Comparison of ENCODE assay signal across 8 cellular contexts in the genomic region with DNA sequence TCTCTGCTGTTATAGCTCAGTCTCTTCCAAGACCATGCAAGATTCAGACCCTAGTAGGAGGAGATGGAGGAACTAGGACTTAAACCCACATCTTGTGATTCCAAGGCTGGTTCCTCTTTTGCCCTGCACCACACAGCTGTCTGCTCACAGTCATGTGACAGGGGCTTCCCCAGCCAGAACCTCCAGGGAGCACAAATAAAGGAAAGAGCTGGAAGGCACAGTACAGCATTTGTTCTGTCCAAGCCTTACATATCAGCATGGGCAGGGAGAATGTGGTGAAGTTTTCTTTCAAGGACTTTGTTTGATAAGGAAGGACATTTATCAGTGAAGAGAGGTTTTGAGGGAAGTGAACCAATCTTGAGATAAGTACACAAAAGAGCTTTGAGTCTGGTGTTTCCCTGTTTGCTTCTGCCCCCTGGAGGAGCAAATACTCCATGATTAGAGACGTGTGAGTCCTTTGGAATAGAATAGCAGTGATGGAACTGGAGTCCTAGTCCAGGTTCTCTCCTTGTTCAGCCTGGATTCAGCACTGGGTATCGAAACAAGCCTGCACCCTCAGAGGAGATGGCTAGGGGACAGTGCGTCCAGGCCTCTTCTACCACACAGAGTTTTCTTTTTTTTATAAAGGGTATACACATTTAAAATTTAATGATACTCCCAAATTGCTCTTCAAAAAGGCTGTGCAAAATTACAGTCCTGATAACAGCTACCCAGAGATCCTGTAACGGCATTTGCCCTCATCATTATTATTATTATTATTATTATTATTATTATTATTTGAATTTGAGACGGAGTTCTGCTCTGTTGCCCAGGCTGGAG.
DNase-seq lines count a peak whose midpoint lies in the region; ATAC-seq and TF ChIP-seq lines count a peak whose summit lies in the region.

No MANE protein-coding gene starts in this region.

- H3K9me3 Mint-ChIP-seq in T-helper 2 cell treated with Interferon-gamma antibody and Interleukin-4, amounts not matched to agents 5 μg/mL and 100 μg/mL, for 36 hours = no peaks in the 10 kb centered on the region
- H3K9me3 Mint-ChIP-seq in stimulated activated memory B cell treated with anti-CD40 and anti-IgM and Interleukin-4, amounts not matched to agents 10 μg/mL and 1 μg/mL and 100 μg/mL, for 72 hours = no peaks in the 10 kb centered on the region

- H3K27ac Mint-ChIP-seq in T-helper 2 cell treated with Interferon-gamma antibody and Interleukin-4, amounts not matched to agents 5 μg/mL and 100 μg/mL, for 36 hours = peak overlapping the region; percentile 77
- peak overlapping the region; percentile 78 for H3K27ac Mint-ChIP-seq in stimulated activated memory B cell treated with anti-CD40 and anti-IgM and Interleukin-4, amounts not matched to agents 10 μg/mL and 1 μg/mL and 100 μg/mL, for 72 hours

- no peak overlapping the region for H3K4me3 Mint-ChIP-seq in T-helper 2 cell treated with Interferon-gamma antibody and Interleukin-4, amounts not matched to agents 5 μg/mL and 100 μg/mL, for 36 hours
- H3K4me3 Mint-ChIP-seq in stimulated activated memory B cell treated with anti-CD40 and anti-IgM and Interleukin-4, amounts not matched to agents 10 μg/mL and 1 μg/mL and 100 μg/mL, for 72 hours = peak overlapping the region; percentile 35

- ATAC-seq in GM18498 (IDR thresholded peaks at IDR 0.05; ENCODE audit: unreplicated experiment) = peak; percentile 94
- peak; percentile 94 for ATAC-seq in HG02870 (IDR thresholded peaks at IDR 0.05; ENCODE audit: unreplicated experiment)
- peak; percentile 98 for ATAC-seq in stimulated activated memory B cell treated with anti-CD40 and anti-IgM and Interleukin-4, amounts not matched to agents 10 μg/mL and 1 μg/mL and 100 μg/mL, for 72 hours

- TF ChIP-seq CTCF in choroid plexus epithelial cell (conservative IDR thresholded peaks at IDR 0.05; ENCODE audit: low read depth, low read length) = peak; percentile 80

- peaks cover 9% of the 10 kb centered on the region for H3K4me1 Mint-ChIP-seq in T-helper 2 cell treated with Interferon-gamma antibody and Interleukin-4, amounts not matched to agents 5 μg/mL and 100 μg/mL, for 36 hours (ENCODE audit: low read depth)
- peaks cover 53% of the 10 kb centered on the region for H3K4me1 Mint-ChIP-seq in stimulated activated memory B cell treated with anti-CD40 and anti-IgM and Interleukin-4, amounts not matched to agents 10 μg/mL and 1 μg/mL and 100 μg/mL, for 72 hours

- H3K36me3 Mint-ChIP-seq in T-helper 2 cell treated with Interferon-gamma antibody and Interleukin-4, amounts not matched to agents 5 μg/mL and 100 μg/mL, for 36 hours (ENCODE audit: low read depth) = peaks cover 50% of the 10 kb centered on the region
- peaks cover 68% of the 10 kb centered on the region for H3K36me3 Mint-ChIP-seq in stimulated activated memory B cell treated with anti-CD40 and anti-IgM and Interleukin-4, amounts not matched to agents 10 μg/mL and 1 μg/mL and 100 μg/mL, for 72 hours

- DNase-seq in AML-193 (lab: John Stamatoyannopoulos, UW) (peak; percentile 92 to 93), NCI-H1436 treated with DMSO at 0.1 percent for 48 hours (lab: John Stamatoyannopoulos, UW) (peak; percentile 20), choroid plexus epithelial cell (ENCODE audit: low read depth) (peak; percentile 91), left kidney (ENCODE audit: low read depth, low spot score) (peak; percentile 89)
- peak; percentile 35 for DNase-seq in T-helper 2 cell treated with Interferon-gamma antibody and Interleukin-4, amounts not matched to agents 5 μg/mL and 100 μg/mL, for 36 hours (ENCODE audit: low spot score)

- H3K4me3 ChIP-seq in choroid plexus epithelial cell (ENCODE audit: low read depth, low read length) = no peak overlapping the region

- no peaks in the 10 kb centered on the region for H3K27me3 Mint-ChIP-seq in T-helper 2 cell treated with Interferon-gamma antibody and Interleukin-4, amounts not matched to agents 5 μg/mL and 100 μg/mL, for 36 hours (ENCODE audit: low read depth)
- no peaks in the 10 kb centered on the region for H3K27me3 Mint-ChIP-seq in stimulated activated memory B cell treated with anti-CD40 and anti-IgM and Interleukin-4, amounts not matched to agents 10 μg/mL and 1 μg/mL and 100 μg/mL, for 72 hours

Comparison
In these comparisons a context has a peak if more than half of its experiments do, and no peak if none do; other contexts are left out.
1. DNase-seq: peak in every context shown above with its lines; median percentile 92 in AML-193; 91 in choroid plexus epithelial cell; 89 in left kidney; 35 in T-helper 2 cell treated with Interferon-gamma antibody and Interleukin-4, amounts not matched to agents 5 μg/mL and 100 μg/mL, for 36 hours; 20 in NCI-H1436 treated with DMSO at 0.1 percent for 48 hours.